ENCODE assay signal across 1 cellular context in genomic region chr3:38102073-38102844, GRCh38.
TF ChIP-seq lines count a peak whose summit lies in the region.

No MANE protein-coding gene starts in this region.

TF ChIP-seq in GM23338, 12 proteins besides CTCF, POLR2A, EP300 and RAD21 (continued from another document):
- TF ChIP-seq ZNF462 (CRISPR knock-in tag; IDR thresholded peaks at IDR 0.05) (no peak), ZNF331 (CRISPR knock-in tag; IDR thresholded peaks at IDR 0.05; ENCODE audit: low read depth) (no peak), ZNF114 (CRISPR knock-in tag; IDR thresholded peaks at IDR 0.05) (no peak), ETS1 (IDR thresholded peaks at IDR 0.05) (no peak), EZH2 (IDR thresholded peaks at IDR 0.05; ENCODE audit: low read depth, unreplicated experiment) (no peak), REST (IDR thresholded peaks at IDR 0.05; ENCODE audit: unreplicated experiment) (no peak), POLR2AphosphoS5 (IDR thresholded peaks at IDR 0.05; ENCODE audit: low read depth) (no peak), STAT1 (IDR thresholded peaks at IDR 0.05; ENCODE audit: unreplicated experiment) (no peak)
